20 cellular contexts compared by ENCODE assay signal in the genomic region with DNA sequence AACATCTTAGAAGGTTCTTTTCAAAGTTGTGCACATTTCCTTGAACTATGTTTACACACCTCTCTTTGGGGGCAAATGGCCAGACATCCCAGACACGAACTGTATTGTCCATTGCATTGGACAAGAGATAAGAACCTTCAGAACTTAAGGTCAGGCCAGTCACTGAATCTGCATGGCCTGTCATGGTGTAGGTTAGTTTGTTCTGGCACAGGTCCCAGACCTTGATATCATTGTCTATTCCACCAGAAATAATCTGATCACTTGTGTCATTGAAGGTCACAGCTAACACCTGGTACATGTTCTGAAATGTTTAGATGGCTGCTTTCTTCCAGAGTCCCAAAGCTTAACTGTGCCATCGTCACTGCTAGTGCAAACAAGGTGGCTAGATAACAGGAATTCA. TPM values are rescaled to one million over a fixed set of nuclear protein-coding genes. Genes with fewer than 3 reads are reported as not detected.
DNase-seq lines count a peak whose midpoint lies in the region; ATAC-seq and TF ChIP-seq lines count a peak whose summit lies in the region.
"Had no signal": no experiment of that assay in that cellular context is flagged by ENCODE, and none has a peak within 500 bp of the region (broad histone marks: within the 10 kb centered on the region; RNA-seq: fewer than 3 reads in every experiment).

No MANE protein-coding gene starts in this region.

- intact Hi-C loops in esophagus muscularis mucosa (cut with DNase I), result no loop called here

- no peaks in the 10 kb centered on the region for H3K27me3 ChIP-seq in esophagus muscularis mucosa
- H3K27me3 ChIP-seq: Peyer's patch had no signal

- H3K27ac ChIP-seq in esophagus muscularis mucosa (replicated peaks in 1 of 4), result no peak overlapping the region
- H3K27ac ChIP-seq: HL-60, Peyer's patch had no signal

- CTCF ChIA-PET in WTC11 (lab: Charles Lee), result interaction anchor here (0.8 kb wide), 1 partner anchor 207 kb away, joined by 4 read pairs; no protein-coding TSS in a partner anchor

- peaks cover 0 to 15% (median 8%) of the 10 kb centered on the region in 4 donors for H3K4me1 ChIP-seq in esophagus muscularis mucosa
- H3K4me1 ChIP-seq: HAP-1, Peyer's patch had no signal

- POLR2A ChIA-PET in WTC11 (lab: Charles Lee), result no interaction called here

- no peak for TF ChIP-seq POLR2A in esophagus muscularis mucosa (IDR thresholded peaks at IDR 0.05; ENCODE audit: low read depth)

- H3K27ac Mint-ChIP-seq in WTC11, result no peak overlapping the region
- H3K27ac Mint-ChIP-seq: CD8-positive, alpha-beta T cell had no signal

- H3K4me1 Mint-ChIP-seq in WTC11, result no peaks in the 10 kb centered on the region

- WGBS in esophagus muscularis mucosa, result 82% methylated on average over 2 of the region's 2 CpGs

- H3K4me3 ChIP-seq in esophagus muscularis mucosa, result no peak overlapping the region
- H3K4me3 ChIP-seq: HAP-1, Peyer's patch had no signal

- peak; percentile 17 for DNase-seq in NCI-H1694 (lab: John Stamatoyannopoulos, UW)
- no peak for DNase-seq in NCI-H1694 treated with DMSO at 0.1 percent for 48 hours (lab: John Stamatoyannopoulos, UW)
- peak; percentile 70 for DNase-seq in DMS153 (lab: John Stamatoyannopoulos, UW)
- peak; percentile 37 for DNase-seq in NCI-H2196 (lab: John Stamatoyannopoulos, UW; ENCODE audit: unreplicated experiment)
- DNase-seq in esophagus muscularis mucosa (ENCODE audit: extremely low spot score), result peak; percentile 5
- no peak for DNase-seq in WTC11 (ENCODE audit: low spot score)
- DNase-seq: 8988T; CD8-positive, alpha-beta T cell; EL; NCI-H2081 treated with DMSO at 0.1 percent for 48 hours; NCI-H345; NCI-H69; Peyer's patch; SIG-M5; SW 1271 had no signal

- ATAC-seq in WTC11 (no peak), GM21786 (IDR thresholded peaks at IDR 0.05; ENCODE audit: unreplicated experiment) (no peak), HG03342 (IDR thresholded peaks at IDR 0.05; ENCODE audit: unreplicated experiment) (no peak)
- ATAC-seq: CD8-positive, alpha-beta T cell had no signal

- no peaks in the 10 kb centered on the region for H3K9me3 ChIP-seq in esophagus muscularis mucosa
- H3K9me3 ChIP-seq: HAP-1, Peyer's patch had no signal

- no peaks in the 10 kb centered on the region for H3K27me3 Mint-ChIP-seq in WTC11 (ENCODE audit: low read depth)

- H3K4me3 Mint-ChIP-seq in WTC11, result no peak overlapping the region
- H3K4me3 Mint-ChIP-seq: CD8-positive, alpha-beta T cell had no signal

- no peaks in the 10 kb centered on the region for H3K36me3 ChIP-seq in esophagus muscularis mucosa
- H3K36me3 ChIP-seq: HAP-1, Peyer's patch had no signal

- TF ChIP-seq CTCF in esophagus muscularis mucosa (IDR thresholded peaks at IDR 0.05) (no peak), WTC11 (IDR thresholded peaks at IDR 0.05) (no peak)

- H3K36me3 Mint-ChIP-seq in WTC11, result no peaks in the 10 kb centered on the region
- H3K36me3 Mint-ChIP-seq: CD8-positive, alpha-beta T cell had no signal

- H3K9me3 Mint-ChIP-seq in WTC11, result no peaks in the 10 kb centered on the region
- H3K9me3 Mint-ChIP-seq: CD8-positive, alpha-beta T cell had no signal

- no peak for TF ChIP-seq EP300 in esophagus muscularis mucosa (IDR thresholded peaks at IDR 0.05)

TF ChIP-seq in WTC11, 78 proteins besides CTCF, POLR2A, EP300 and RAD21:
- TF ChIP-seq, protein P1, sequence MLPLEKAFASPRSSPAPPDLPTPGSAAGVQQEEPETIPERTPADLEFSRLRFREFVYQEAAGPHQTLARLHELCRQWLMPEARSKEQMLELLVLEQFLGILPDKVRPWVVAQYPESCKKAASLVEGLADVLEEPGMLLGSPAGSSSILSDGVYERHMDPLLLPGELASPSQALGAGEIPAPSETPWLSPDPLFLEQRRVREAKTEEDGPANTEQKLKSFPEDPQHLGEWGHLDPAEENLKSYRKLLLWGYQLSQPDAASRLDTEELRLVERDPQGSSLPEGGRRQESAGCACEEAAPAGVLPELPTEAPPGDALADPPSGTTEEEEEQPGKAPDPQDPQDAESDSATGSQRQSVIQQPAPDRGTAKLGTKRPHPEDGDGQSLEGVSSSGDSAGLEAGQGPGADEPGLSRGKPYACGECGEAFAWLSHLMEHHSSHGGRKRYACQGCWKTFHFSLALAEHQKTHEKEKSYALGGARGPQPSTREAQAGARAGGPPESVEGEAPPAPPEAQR (CRISPR knock-in tag; IDR thresholded peaks at IDR 0.05), result no peak
- TF ChIP-seq TP53 (CRISPR knock-in tag; IDR thresholded peaks at IDR 0.05) (no peak), MYBL2 (CRISPR knock-in tag; IDR thresholded peaks at IDR 0.05) (no peak), FOXJ3 (CRISPR knock-in tag; IDR thresholded peaks at IDR 0.05; ENCODE audit: borderline replicate concordance) (no peak), KAT7 (CRISPR knock-in tag; IDR thresholded peaks at IDR 0.05; ENCODE audit: borderline replicate concordance) (no peak), ZNF263 (CRISPR knock-in tag; IDR thresholded peaks at IDR 0.05; ENCODE audit: low read depth) (no peak), ZNF317 (CRISPR knock-in tag; IDR thresholded peaks at IDR 0.05; ENCODE audit: borderline replicate concordance, low read depth) (no peak), RORB (CRISPR knock-in tag; IDR thresholded peaks at IDR 0.05) (no peak), TCF7 (CRISPR knock-in tag; IDR thresholded peaks at IDR 0.05; ENCODE audit: low read depth) (no peak), CREM (CRISPR knock-in tag; IDR thresholded peaks at IDR 0.05) (no peak), ZBTB21 (CRISPR knock-in tag; IDR thresholded peaks at IDR 0.05; ENCODE audit: borderline replicate concordance) (no peak), CREB1 (CRISPR knock-in tag; IDR thresholded peaks at IDR 0.05) (no peak), FOXP1 (CRISPR knock-in tag; IDR thresholded peaks at IDR 0.05; ENCODE audit: borderline replicate concordance) (no peak)
- TF ChIP-seq, protein P2, sequence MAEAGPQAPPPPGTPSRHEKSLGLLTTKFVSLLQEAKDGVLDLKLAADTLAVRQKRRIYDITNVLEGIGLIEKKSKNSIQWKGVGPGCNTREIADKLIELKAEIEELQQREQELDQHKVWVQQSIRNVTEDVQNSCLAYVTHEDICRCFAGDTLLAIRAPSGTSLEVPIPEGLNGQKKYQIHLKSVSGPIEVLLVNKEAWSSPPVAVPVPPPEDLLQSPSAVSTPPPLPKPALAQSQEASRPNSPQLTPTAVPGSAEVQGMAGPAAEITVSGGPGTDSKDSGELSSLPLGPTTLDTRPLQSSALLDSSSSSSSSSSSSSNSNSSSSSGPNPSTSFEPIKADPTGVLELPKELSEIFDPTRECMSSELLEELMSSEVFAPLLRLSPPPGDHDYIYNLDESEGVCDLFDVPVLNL (CRISPR knock-in tag; IDR thresholded peaks at IDR 0.05; ENCODE audit: borderline replicate concordance, low read depth), result no peak
- TF ChIP-seq, protein P3, sequence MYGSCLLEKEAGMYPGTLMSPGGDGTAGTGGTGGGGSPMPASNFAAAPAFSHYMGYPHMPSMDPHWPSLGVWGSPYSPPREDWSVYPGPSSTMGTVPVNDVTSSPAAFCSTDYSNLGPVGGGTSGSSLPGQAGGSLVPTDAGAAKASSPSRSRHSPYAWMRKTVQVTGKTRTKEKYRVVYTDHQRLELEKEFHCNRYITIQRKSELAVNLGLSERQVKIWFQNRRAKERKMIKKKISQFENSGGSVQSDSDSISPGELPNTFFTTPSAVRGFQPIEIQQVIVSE (CRISPR knock-in tag; IDR thresholded peaks at IDR 0.05; ENCODE audit: borderline replicate concordance), result no peak
- TF ChIP-seq, protein P4, sequence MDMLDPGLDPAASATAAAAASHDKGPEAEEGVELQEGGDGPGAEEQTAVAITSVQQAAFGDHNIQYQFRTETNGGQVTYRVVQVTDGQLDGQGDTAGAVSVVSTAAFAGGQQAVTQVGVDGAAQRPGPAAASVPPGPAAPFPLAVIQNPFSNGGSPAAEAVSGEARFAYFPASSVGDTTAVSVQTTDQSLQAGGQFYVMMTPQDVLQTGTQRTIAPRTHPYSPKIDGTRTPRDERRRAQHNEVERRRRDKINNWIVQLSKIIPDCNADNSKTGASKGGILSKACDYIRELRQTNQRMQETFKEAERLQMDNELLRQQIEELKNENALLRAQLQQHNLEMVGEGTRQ (CRISPR knock-in tag; IDR thresholded peaks at IDR 0.05), result no peak
- TF ChIP-seq, protein P5, sequence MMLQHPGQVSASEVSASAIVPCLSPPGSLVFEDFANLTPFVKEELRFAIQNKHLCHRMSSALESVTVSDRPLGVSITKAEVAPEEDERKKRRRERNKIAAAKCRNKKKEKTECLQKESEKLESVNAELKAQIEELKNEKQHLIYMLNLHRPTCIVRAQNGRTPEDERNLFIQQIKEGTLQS (CRISPR knock-in tag; conservative IDR thresholded peaks at IDR 0.05), result no peak

RNA-seq across cellular contexts. Expression of a gene that starts 55.7 kb away (rescaled TPM):
- total RNA-seq in esophagus muscularis mucosa, result 1 to 10 TPM in 3 of 4 donors, under 1 TPM in 1; 0.83 to 5.9 (median 2.3) TPM
- 0.41 to 1.1 TPM (median 1.0 TPM) in 3 replicates for total RNA-seq in WTC11 (2021)
- total RNA-seq: CD8-positive, alpha-beta T cell; T-helper 2 cell treated with Interferon-gamma antibody and Interleukin-4, amounts not matched to agents 100 ng/mL and 5 ng/mL, for 36 hours had no signal

Comparison
In these comparisons a context has a peak if more than half of its experiments do, and no peak if none do; other contexts are left out.
1. DNase-seq: peak in NCI-H1694 (single experiment), DMS153 (single experiment), NCI-H2196 (single experiment) and esophagus muscularis mucosa (single experiment); none in NCI-H1694 treated with DMSO at 0.1 percent for 48 hours (single experiment) and WTC11 (single experiment).